In genomic region chr7:150806863-150807262, GRCh38 we compare ENCODE assay signal across 1 cellular context.
TF ChIP-seq lines count a peak whose summit lies in the region.

No MANE protein-coding gene starts in this region.

TF ChIP-seq in GM23338, 12 proteins besides CTCF, POLR2A, EP300 and RAD21 (continued from another document):
- TF ChIP-seq ZNF331 (CRISPR knock-in tag; IDR thresholded peaks at IDR 0.05; ENCODE audit: low read depth) (no peak), ZNF462 (CRISPR knock-in tag; IDR thresholded peaks at IDR 0.05) (no peak)
